Comparison of ENCODE assay signal across 12 cellular contexts in the genomic region with DNA sequence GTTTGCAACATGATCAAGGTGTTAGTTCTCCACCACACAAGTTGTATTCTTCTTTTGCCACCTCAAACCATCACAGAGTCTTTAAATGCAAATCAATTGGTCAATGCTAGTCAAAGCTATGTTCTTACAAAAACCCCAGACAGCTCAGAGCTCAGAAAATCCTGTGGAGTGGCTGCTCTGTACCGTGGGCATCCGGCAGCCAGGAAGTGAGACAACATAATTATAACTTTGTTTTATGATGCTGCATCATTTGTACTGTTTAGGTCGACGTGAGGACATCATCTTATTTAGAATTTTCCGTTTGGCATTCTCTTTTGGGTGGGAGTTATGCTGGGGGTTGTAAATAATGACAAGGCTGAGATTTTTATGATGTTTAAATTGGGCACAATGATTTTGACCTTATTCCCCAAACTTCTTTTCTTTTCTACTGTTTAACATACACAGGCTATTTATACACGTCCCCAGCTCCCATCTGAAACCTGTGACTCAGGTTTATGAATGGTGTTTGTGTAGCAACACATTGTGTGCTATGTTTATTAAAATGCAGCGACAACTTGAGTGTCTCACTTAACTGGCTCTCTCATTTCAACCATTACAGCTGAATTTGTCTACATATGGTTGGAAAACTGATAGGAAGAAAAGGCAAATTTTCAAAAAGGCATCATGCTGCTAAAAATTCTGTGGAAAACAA.
DNase-seq lines count a peak whose midpoint lies in the region; ATAC-seq and TF ChIP-seq lines count a peak whose summit lies in the region.
"Had no signal": no experiment of that assay in that cellular context is flagged by ENCODE, and none has a peak within 500 bp of the region (broad histone marks: within the 10 kb centered on the region; RNA-seq: fewer than 3 reads in every experiment).

No MANE protein-coding gene starts in this region.

- no peaks in the 10 kb centered on the region for H4K20me1 ChIP-seq in BLaER1 treated with 17β-estradiol and CSF1 and Interleukin-3, amounts not matched to agents 10 nM and 100 nM

- no peak overlapping the region for H3K9ac ChIP-seq in BLaER1 treated with 17β-estradiol and CSF1 and Interleukin-3, amounts not matched to agents 10 nM and 100 nM
- H3K9ac ChIP-seq: neural progenitor cell had no signal

- H3K4me2 ChIP-seq in BLaER1 treated with 17β-estradiol and CSF1 and Interleukin-3, amounts not matched to agents 10 nM and 100 nM: peak overlapping the region; percentile 0 to 68 (median 44); a peak in 18 of 22 replicates
- H3K4me2 ChIP-seq: neural progenitor cell had no signal

- H3K36me3 ChIP-seq in BLaER1 treated with 17β-estradiol and CSF1 and Interleukin-3, amounts not matched to agents 10 nM and 100 nM: no peaks in the 10 kb centered on the region
- no peaks in the 10 kb centered on the region for H3K36me3 ChIP-seq in HEK293 (ENCODE audit: control insufficient read depth in 2 of 2, insufficient read depth in 1 of 2, low read length in 2 of 2)
- H3K36me3 ChIP-seq: neural progenitor cell had no signal

- H3K4me1 ChIP-seq in BLaER1 treated with 17β-estradiol and CSF1 and Interleukin-3, amounts not matched to agents 10 nM and 100 nM: peaks cover 51 to 82% (median 60%) of the 10 kb centered on the region in 10 experiments
- no peaks in the 10 kb centered on the region; the same call in 1 of the 2 replicates for H3K4me1 ChIP-seq in HEK293 (ENCODE audit: control insufficient read depth, insufficient read depth, low read length)

- DNase-seq in Ammon's horn (ENCODE audit: low spot score): no peak
- DNase-seq in head of caudate nucleus: no peak
- no peak for DNase-seq in coronary artery (ENCODE audit: low spot score)
- DNase-seq in RKO (ENCODE audit: low spot score): no peak
- DNase-seq: activated T-cell treated with anti-CD3 and anti-CD28 coated beads, Interleukin-2, amount 50 U/mL, for 48 hours; HCEC 1CT; stimulated activated CD4-positive, alpha-beta T cell treated with anti-CD3 and anti-CD28 coated beads, Interleukin-15, amount 100 ng/mL, for 24 hours had no signal

- no peaks in the 10 kb centered on the region for H3K27me3 ChIP-seq in BLaER1 treated with 17β-estradiol and CSF1 and Interleukin-3, amounts not matched to agents 10 nM and 100 nM
- H3K27me3 ChIP-seq: neural progenitor cell had no signal

- no peak overlapping the region for H3K27ac ChIP-seq in BLaER1 treated with 17β-estradiol and CSF1 and Interleukin-3, amounts not matched to agents 10 nM and 100 nM
- H3K27ac ChIP-seq in HEK293 (ENCODE audit: extremely low read depth, low read depth, low read length) (no peak overlapping the region), coronary artery (no peak overlapping the region)
- H3K27ac ChIP-seq: neural progenitor cell had no signal

- no peaks in the 10 kb centered on the region for H3K9me3 ChIP-seq in BLaER1 treated with 17β-estradiol and CSF1 and Interleukin-3, amounts not matched to agents 10 nM and 100 nM (replicated peaks in 1 of 11)
- H3K9me3 ChIP-seq in HEK293 (ENCODE audit: control insufficient read depth, insufficient read depth, low read depth, low read length): no peaks in the 10 kb centered on the region

- ATAC-seq in GM19035 (IDR thresholded peaks at IDR 0.05; ENCODE audit: unreplicated experiment) (peak; percentile 83), HG03196 (IDR thresholded peaks at IDR 0.05; ENCODE audit: unreplicated experiment) (peak; percentile 76)

- POLR2A ChIA-PET in HEK293 (lab: Yijun Ruan, JAX): no interaction called here

- intact Hi-C loops in head of caudate nucleus (cut with DNase I): no loop called here

- CTCF ChIA-PET in HEK293 (lab: Yijun Ruan, JAX): interaction anchor here (0.9 to 1.1 kb wide), 2 partner anchors 39 to 111 kb away, joined by 3 to 4 read pairs; no protein-coding TSS in a partner anchor

- H3K4me3 ChIP-seq in BLaER1 treated with 17β-estradiol and CSF1 and Interleukin-3, amounts not matched to agents 10 nM and 100 nM: no peak overlapping the region
- H3K4me3 ChIP-seq in HEK293 (ENCODE audit: low read depth, low read length): no peak overlapping the region
- no peak overlapping the region for H3K4me3 ChIP-seq in coronary artery
- H3K4me3 ChIP-seq: neural progenitor cell had no signal

- TF ChIP-seq CTCF in HEK293 (tag by site-specific recombination; IDR thresholded peaks at IDR 0.05) (no peak), coronary artery (IDR thresholded peaks at IDR 0.05) (no peak)

TF ChIP-seq in HEK293, 187 proteins besides CTCF, POLR2A, EP300 and RAD21:
- no peak for TF ChIP-seq ZNF366 (tag by site-specific recombination; conservative IDR thresholded peaks at IDR 0.05)
- TF ChIP-seq ZNF837 (tag by site-specific recombination; IDR thresholded peaks at IDR 0.05): no peak
- TF ChIP-seq, protein P1, sequence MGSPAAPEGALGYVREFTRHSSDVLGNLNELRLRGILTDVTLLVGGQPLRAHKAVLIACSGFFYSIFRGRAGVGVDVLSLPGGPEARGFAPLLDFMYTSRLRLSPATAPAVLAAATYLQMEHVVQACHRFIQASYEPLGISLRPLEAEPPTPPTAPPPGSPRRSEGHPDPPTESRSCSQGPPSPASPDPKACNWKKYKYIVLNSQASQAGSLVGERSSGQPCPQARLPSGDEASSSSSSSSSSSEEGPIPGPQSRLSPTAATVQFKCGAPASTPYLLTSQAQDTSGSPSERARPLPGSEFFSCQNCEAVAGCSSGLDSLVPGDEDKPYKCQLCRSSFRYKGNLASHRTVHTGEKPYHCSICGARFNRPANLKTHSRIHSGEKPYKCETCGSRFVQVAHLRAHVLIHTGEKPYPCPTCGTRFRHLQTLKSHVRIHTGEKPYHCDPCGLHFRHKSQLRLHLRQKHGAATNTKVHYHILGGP (tag by site-specific recombination; IDR thresholded peaks at IDR 0.05): no peak
- TF ChIP-seq ZNF10 (tag by site-specific recombination; IDR thresholded peaks at IDR 0.05): no peak
- TF ChIP-seq SP7 (tag by site-specific recombination; IDR thresholded peaks at IDR 0.05): 0 out of 2 replicates have a peak, but pooled peaks have one; percentile 41
- no peak for TF ChIP-seq ZNF335 (tag by site-specific recombination; conservative IDR thresholded peaks at IDR 0.05)
- TF ChIP-seq ZNF544 (tag by site-specific recombination; IDR thresholded peaks at IDR 0.05): no peak
- TF ChIP-seq, protein P2, sequence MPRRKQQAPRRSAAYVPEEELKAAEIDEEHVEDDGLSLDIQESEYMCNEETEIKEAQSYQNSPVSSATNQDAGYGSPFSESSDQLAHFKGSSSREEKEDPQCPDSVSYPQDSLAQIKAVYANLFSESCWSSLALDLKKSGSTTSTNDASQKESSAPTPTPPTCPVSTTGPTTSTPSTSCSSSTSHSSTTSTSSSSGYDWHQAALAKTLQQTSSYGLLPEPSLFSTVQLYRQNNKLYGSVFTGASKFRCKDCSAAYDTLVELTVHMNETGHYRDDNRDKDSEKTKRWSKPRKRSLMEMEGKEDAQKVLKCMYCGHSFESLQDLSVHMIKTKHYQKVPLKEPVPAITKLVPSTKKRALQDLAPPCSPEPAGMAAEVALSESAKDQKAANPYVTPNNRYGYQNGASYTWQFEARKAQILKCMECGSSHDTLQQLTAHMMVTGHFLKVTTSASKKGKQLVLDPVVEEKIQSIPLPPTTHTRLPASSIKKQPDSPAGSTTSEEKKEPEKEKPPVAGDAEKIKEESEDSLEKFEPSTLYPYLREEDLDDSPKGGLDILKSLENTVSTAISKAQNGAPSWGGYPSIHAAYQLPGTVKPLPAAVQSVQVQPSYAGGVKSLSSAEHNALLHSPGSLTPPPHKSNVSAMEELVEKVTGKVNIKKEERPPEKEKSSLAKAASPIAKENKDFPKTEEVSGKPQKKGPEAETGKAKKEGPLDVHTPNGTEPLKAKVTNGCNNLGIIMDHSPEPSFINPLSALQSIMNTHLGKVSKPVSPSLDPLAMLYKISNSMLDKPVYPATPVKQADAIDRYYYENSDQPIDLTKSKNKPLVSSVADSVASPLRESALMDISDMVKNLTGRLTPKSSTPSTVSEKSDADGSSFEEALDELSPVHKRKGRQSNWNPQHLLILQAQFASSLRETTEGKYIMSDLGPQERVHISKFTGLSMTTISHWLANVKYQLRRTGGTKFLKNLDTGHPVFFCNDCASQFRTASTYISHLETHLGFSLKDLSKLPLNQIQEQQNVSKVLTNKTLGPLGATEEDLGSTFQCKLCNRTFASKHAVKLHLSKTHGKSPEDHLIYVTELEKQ (tag by site-specific recombination; IDR thresholded peaks at IDR 0.05; ENCODE audit: borderline replicate concordance): no peak
- TF ChIP-seq TCF7L2 (IDR thresholded peaks at IDR 0.05; ENCODE audit: borderline replicate concordance, low read depth, low read length): no peak
